ENCODE assay signal across 9 cellular contexts in the genomic region with DNA sequence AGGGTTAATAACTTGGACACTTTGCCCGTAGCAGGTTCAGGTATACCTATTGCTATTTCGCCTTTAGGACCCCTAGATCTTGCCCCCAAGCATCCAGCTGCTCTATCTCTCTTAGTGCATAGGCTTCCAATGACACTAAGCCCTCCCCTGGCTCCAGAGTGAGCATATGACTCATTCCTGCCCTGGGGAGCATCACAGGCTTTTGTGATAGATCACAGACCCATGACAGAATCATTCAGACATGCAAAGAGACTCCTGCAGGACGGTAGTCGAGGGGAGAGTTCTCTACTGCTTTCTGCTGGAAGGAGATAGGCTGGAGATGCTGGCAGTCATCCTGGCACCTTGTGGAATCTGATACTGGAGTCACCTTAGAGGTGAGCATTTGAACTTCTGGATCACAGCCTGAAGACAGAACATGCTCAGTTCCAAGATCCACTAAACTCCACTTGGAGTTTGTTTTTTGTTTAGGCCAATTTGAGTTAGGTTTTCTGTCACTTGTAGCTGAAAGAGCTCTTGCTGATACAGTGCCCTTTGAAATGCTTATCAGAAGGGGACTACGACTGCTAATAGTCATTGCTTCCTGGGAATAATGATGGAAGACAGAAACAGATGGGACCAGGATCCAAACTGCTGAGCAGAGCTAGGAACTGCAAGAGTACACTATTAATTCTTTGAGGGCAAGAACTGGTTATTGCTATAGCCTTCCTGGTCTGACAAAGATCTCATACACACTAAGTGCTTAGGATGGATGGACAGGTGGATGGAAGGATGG. TPM values are rescaled to one million over a fixed set of nuclear protein-coding genes. Genes with fewer than 3 reads are reported as not detected.
A peak's percentile ranks its signal among the peaks of the same experiment; 100 is the strongest.
DNase-seq lines count a peak whose midpoint lies in the region; ATAC-seq and TF ChIP-seq lines count a peak whose summit lies in the region.
"Had no signal": no experiment of that assay in that cellular context is flagged by ENCODE, and none has a peak within 500 bp of the region (broad histone marks: within the 10 kb centered on the region; RNA-seq: fewer than 3 reads in every experiment).

No MANE protein-coding gene starts in this region.

- DNase-seq in CD8-positive, alpha-beta memory T cell, result peak in 1 of 5 donors; percentile 54
- DNase-seq in PC-9 (peak; percentile 75 to 85), colonic mucosa (peak; percentile 34), memory B cell (ENCODE audit: low spot score in 2 of 2) (no peak), GM19240 (ENCODE audit: insufficient read length, low spot score) (no peak)
- no peak for DNase-seq in central memory CD4-positive, alpha-beta T cell

- CTCF ChIA-PET in CD8-positive, alpha-beta memory T cell (lab: Charles Lee), result interaction anchor here (1.2 to 2.0 kb wide), 4 partner anchors 8 to 50 kb away, joined by 3 to 6 read pairs (median 4); no protein-coding TSS in a partner anchor
- CTCF ChIA-PET in PC-9 (lab: Charles Lee), result interaction anchor here (0.6 kb wide), 1 partner anchor 33 kb away, joined by 3 read pairs; no protein-coding TSS in a partner anchor

- H4K20me1 ChIP-seq in PC-9 (ENCODE audit: insufficient read depth), result no peaks in the 10 kb centered on the region

- no peak overlapping the region for H2AFZ ChIP-seq in PC-9

- H3K4me1 ChIP-seq in CD8-positive, alpha-beta memory T cell (ENCODE audit: insufficient read depth, low read length), result peaks cover 59% of the 10 kb centered on the region
- H3K4me1 ChIP-seq in PC-9 (replicated peaks; ENCODE audit: insufficient read depth) (peaks cover 15% of the 10 kb centered on the region; the same call in 1 of the 2 replicates), colonic mucosa (no peaks in the 10 kb centered on the region)

- intact Hi-C loops in PC-9 (cut with micrococcal nuclease; ENCODE audit: unreplicated experiment), result no loop called here
- intact Hi-C loops in colonic mucosa (cut with DNase I), result no loop called here

- TF ChIP-seq CTCF in PC-9 (conservative IDR thresholded peaks at IDR 0.05) (no peak), colonic mucosa (IDR thresholded peaks at IDR 0.05) (no peak)

- H3K4me3 Mint-ChIP-seq in CD8-positive, alpha-beta memory T cell, result peak overlapping the region in 3 of 7 donors; percentile 22 to 49 (median 45)
- no peak overlapping the region for H3K4me3 Mint-ChIP-seq in memory B cell

- POLR2A ChIA-PET in CD8-positive, alpha-beta memory T cell (lab: Charles Lee), result no interaction called here
- POLR2A ChIA-PET in PC-9 (lab: Charles Lee; ENCODE audit: unreplicated experiment), result no interaction called here

- no peak overlapping the region for H3K9ac ChIP-seq in colonic mucosa (ENCODE audit: low read depth in 2 of 2, low read length in 2 of 2)

- H3K27me3 ChIP-seq in CD8-positive, alpha-beta memory T cell (ENCODE audit: insufficient read depth, low read length, poor library complexity, severe bottlenecking), result no peaks in the 10 kb centered on the region
- H3K27me3 ChIP-seq in PC-9 (ENCODE audit: insufficient read depth, low read depth), result no peaks in the 10 kb centered on the region
- H3K27me3 ChIP-seq in colonic mucosa, result no peaks in the 10 kb centered on the region

- no peaks in the 10 kb centered on the region for H3K36me3 ChIP-seq in CD8-positive, alpha-beta memory T cell (ENCODE audit: insufficient read depth, low read length)
- H3K36me3 ChIP-seq in PC-9 (ENCODE audit: low read depth) (no peaks in the 10 kb centered on the region), colonic mucosa (no peaks in the 10 kb centered on the region)

- H3K27ac ChIP-seq in CD8-positive, alpha-beta memory T cell (ENCODE audit: low read depth, low read length), result no peak overlapping the region
- H3K27ac ChIP-seq in PC-9, result no peak overlapping the region
- no peak overlapping the region for H3K27ac ChIP-seq in colonic mucosa

- no peak overlapping the region for H3K4me3 ChIP-seq in CD8-positive, alpha-beta memory T cell (ENCODE audit: low read length)
- H3K4me3 ChIP-seq in PC-9 (no peak overlapping the region), colonic mucosa (no peak overlapping the region)

- BruUV-seq in PC-9 (replicated peaks; lab: Mats Ljungman, UMichigan), result no TSS peak

- no peaks in the 10 kb centered on the region for H3K9me3 Mint-ChIP-seq in CD8-positive, alpha-beta memory T cell
- no peaks in the 10 kb centered on the region for H3K9me3 Mint-ChIP-seq in memory B cell

- H3K4me2 ChIP-seq in PC-9, result no peak overlapping the region

- H3K9me2 ChIP-seq in PC-9 (ENCODE audit: insufficient read depth), result no peaks in the 10 kb centered on the region

- H3K27ac Mint-ChIP-seq in CD8-positive, alpha-beta memory T cell, result peak overlapping the region; percentile 49 to 89 (median 82)
- peak overlapping the region; percentile 10 for H3K27ac Mint-ChIP-seq in memory B cell

- peaks cover 8% of the 10 kb centered on the region; the same call in 1 of the 2 replicates for H3F3A ChIP-seq in PC-9 (ENCODE audit: insufficient read depth, low read depth)

- H3K4me1 Mint-ChIP-seq in CD8-positive, alpha-beta memory T cell, result peaks cover 70 to 85% (median 83%) of the 10 kb centered on the region in 3 donors
- peaks cover 42% of the 10 kb centered on the region for H3K4me1 Mint-ChIP-seq in memory B cell

- ATAC-seq in GM19035 (IDR thresholded peaks at IDR 0.05; ENCODE audit: unreplicated experiment), result peak; percentile 65
- ATAC-seq in HG03159 (IDR thresholded peaks at IDR 0.05; ENCODE audit: unreplicated experiment), result peak; percentile 76
- ATAC-seq in memory B cell (ENCODE audit: low read depth), result peak; percentile 53

- H3K9me3 ChIP-seq in CD8-positive, alpha-beta memory T cell (ENCODE audit: low read length), result no peaks in the 10 kb centered on the region
- no peaks in the 10 kb centered on the region for H3K9me3 ChIP-seq in PC-9 (ENCODE audit: insufficient read depth, low read depth)
- no peaks in the 10 kb centered on the region for H3K9me3 ChIP-seq in colonic mucosa

- H3K79me2 ChIP-seq in PC-9 (ENCODE audit: low read depth), result no peaks in the 10 kb centered on the region

- H3K36me3 Mint-ChIP-seq in CD8-positive, alpha-beta memory T cell, result peaks cover 0 to 41% (median 9%) of the 10 kb centered on the region in 3 donors
- peaks cover 15% of the 10 kb centered on the region for H3K36me3 Mint-ChIP-seq in memory B cell

- peaks cover 0 to 2% of the 10 kb centered on the region in 2 donors for H3K27me3 Mint-ChIP-seq in CD8-positive, alpha-beta memory T cell
- H3K27me3 Mint-ChIP-seq in memory B cell, result no peaks in the 10 kb centered on the region

RNA-seq across cellular contexts. Expression of gene LYSMD2, which starts 11.0 kb away (rescaled TPM):
- 10 to 100 TPM; 25.1 TPM for total RNA-seq in CD8-positive, alpha-beta memory T cell
- 70.5 TPM for polyA plus RNA-seq in CD8-positive, alpha-beta memory T cell
- total RNA-seq in PC-9 (2021) (9.7 and 11.1 TPM in 2 replicates), colonic mucosa (1 to 10 TPM; 7.1 to 7.8 TPM)

RNA-seq across cellular contexts. Expression of gene TMOD2, which starts 24.9 kb away (rescaled TPM):
- 10 to 100 TPM in 1 of 2 experiments, 1 to 10 TPM in 1; 8.6 to 10.0 TPM for total RNA-seq in CD8-positive, alpha-beta memory T cell
- polyA plus RNA-seq in CD8-positive, alpha-beta memory T cell, result 3.1 TPM
- total RNA-seq in PC-9 (2021) (2.7 and 4.2 TPM in 2 replicates), colonic mucosa (1 to 10 TPM; 2.4 to 7.2 TPM)

RNA-seq across cellular contexts. Expression of gene SCG3, which starts 45.2 kb away (rescaled TPM):
- total RNA-seq in CD8-positive, alpha-beta memory T cell, result not detected
- not detected for polyA plus RNA-seq in CD8-positive, alpha-beta memory T cell
- total RNA-seq in PC-9 (2021), result not detected in 2 replicates
- total RNA-seq in colonic mucosa, result 1 to 10 TPM in 1 of 2 donors, under 1 TPM in 1; 0.72 to 2.0 TPM
- total RNA-seq: T-helper 2 cell treated with Interferon-gamma antibody and Interleukin-4, amounts not matched to agents 100 ng/mL and 5 ng/mL, for 36 hours had no signal

Comparison
In these comparisons a context has a peak if more than half of its experiments do, and no peak if none do; other contexts are left out.
1. DNase-seq: peak in PC-9 (2 of 2) and colonic mucosa (single experiment); none in memory B cell (0 of 2), central memory CD4-positive, alpha-beta T cell (single experiment) and GM19240 (single experiment).
2. Peak in every context shown above with its lines, with median percentiles within 50 percentile points of each other: ATAC-seq.